8 cellular contexts compared by ENCODE assay signal in the genomic region with DNA sequence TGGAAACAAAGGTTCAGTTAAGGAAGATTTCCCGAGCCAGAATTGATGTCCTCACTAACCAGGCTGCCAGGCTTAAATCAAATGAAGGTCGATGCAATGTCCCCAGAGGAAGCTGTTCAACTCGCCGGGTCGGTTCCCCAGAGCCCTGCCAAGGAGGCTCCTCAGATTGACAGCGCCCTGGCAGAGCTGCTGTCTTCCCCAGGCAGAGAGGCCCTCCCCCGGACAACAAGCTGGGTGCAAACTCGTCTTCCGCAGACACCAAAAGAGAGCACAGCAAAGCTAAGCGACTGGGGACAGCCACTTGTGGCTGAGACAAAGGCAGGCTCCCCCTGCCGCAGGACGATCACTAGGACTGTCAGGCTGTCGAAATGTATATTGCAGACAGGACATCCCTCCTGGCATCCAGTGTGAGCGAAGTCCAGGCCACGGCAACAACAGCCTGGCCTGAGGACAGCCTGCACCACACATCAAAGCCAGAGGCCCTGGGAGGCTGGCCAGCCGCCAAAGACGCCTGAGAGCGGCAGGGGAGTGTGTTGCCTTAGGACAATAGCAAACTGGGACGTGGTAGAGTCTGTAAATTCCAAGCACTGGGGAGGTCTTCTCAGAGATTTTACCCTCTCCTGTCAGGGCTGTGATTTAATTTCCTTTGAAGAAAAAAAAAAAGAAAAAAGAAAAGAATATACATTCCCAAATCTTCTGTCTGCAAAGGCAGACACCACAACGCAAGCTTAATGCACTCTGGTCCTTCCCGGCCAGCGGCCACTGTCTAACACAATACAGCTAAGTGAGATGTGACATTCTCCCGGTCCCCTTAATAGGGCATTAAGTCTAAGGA.
DNase-seq lines count a peak whose midpoint lies in the region; ATAC-seq and TF ChIP-seq lines count a peak whose summit lies in the region.

No MANE protein-coding gene starts in this region.

- peak overlapping the region; percentile 95 for H3K27ac ChIP-seq in mesenchymal stem cell (ENCODE audit: low read length, poor library complexity, severe bottlenecking)

- H3K36me3 Mint-ChIP-seq in activated CD8-positive, alpha-beta T cell treated with anti-CD3 and anti-CD28 coated beads for 36 hours (ENCODE audit: low read depth) = peaks cover 13% of the 10 kb centered on the region

- no peaks in the 10 kb centered on the region for H3K9me3 Mint-ChIP-seq in activated CD8-positive, alpha-beta T cell treated with anti-CD3 and anti-CD28 coated beads for 36 hours
- no peaks in the 10 kb centered on the region for H3K9me3 Mint-ChIP-seq in stimulated activated naive CD8-positive, alpha-beta T cell treated with anti-CD3 and anti-CD28 coated beads, Interleukin-15, amount 100 ng/mL, for 72 hours

- intact Hi-C loops in activated CD8-positive, alpha-beta T cell treated with anti-CD3 and anti-CD28 coated beads for 36 hours (cut with micrococcal nuclease) = loop anchor here (5.0 kb wide), 1 partner anchor 64 kb away; no protein-coding TSS in a partner anchor

- in situ Hi-C loops in G401 (cut with HindIII; ENCODE audit: low sequenced_read_pairs) = no loop called here

- no peaks in the 10 kb centered on the region for H3K27me3 ChIP-seq in endocrine pancreas (ENCODE audit: control insufficient read depth, insufficient read depth, low read length)
- no peaks in the 10 kb centered on the region for H3K27me3 ChIP-seq in mesenchymal stem cell (ENCODE audit: control insufficient read depth in 1 of 2, insufficient read depth in 1 of 2, low read length in 2 of 2)

- TF ChIP-seq CTCF in activated CD8-positive, alpha-beta T cell treated with anti-CD3 and anti-CD28 coated beads for 36 hours (IDR thresholded peaks at IDR 0.05) = no peak

- H3K27ac Mint-ChIP-seq in activated CD8-positive, alpha-beta T cell treated with anti-CD3 and anti-CD28 coated beads for 36 hours = peak overlapping the region; percentile 92
- H3K27ac Mint-ChIP-seq in stimulated activated naive CD8-positive, alpha-beta T cell treated with anti-CD3 and anti-CD28 coated beads, Interleukin-15, amount 100 ng/mL, for 72 hours = peak overlapping the region; percentile 42 to 97

- no peak overlapping the region for H2AFZ ChIP-seq in mesenchymal stem cell (ENCODE audit: low read depth, low read length)

- H4K91ac ChIP-seq in mesenchymal stem cell (ENCODE audit: low read length) = peak overlapping the region; percentile 91

- peak overlapping the region; percentile 33 for H2AK5ac ChIP-seq in mesenchymal stem cell (ENCODE audit: low read length, severe bottlenecking)

- H3K4me2 ChIP-seq in mesenchymal stem cell (ENCODE audit: low read length, poor library complexity, severe bottlenecking) = peak overlapping the region; percentile 61

- peak overlapping the region; percentile 75 for H3K4me3 ChIP-seq in endocrine pancreas (ENCODE audit: control insufficient read depth, insufficient read depth, low read length)
- peak overlapping the region; percentile 33 to 67 for H3K4me3 ChIP-seq in mesenchymal stem cell (ENCODE audit: insufficient read depth in 1 of 2, low read depth in 1 of 2, low read length in 2 of 2)

- H3K9me3 ChIP-seq in endocrine pancreas (ENCODE audit: control insufficient read depth, low read length) (no peaks in the 10 kb centered on the region), mesenchymal stem cell (ENCODE audit: control insufficient read depth, low read length) (no peaks in the 10 kb centered on the region)

- H3K4me1 ChIP-seq in endocrine pancreas (ENCODE audit: control insufficient read depth, insufficient read depth, low read length) = peaks cover 53% of the 10 kb centered on the region
- peaks cover 13% of the 10 kb centered on the region for H3K4me1 ChIP-seq in mesenchymal stem cell (ENCODE audit: control insufficient read depth, insufficient read depth, low read depth, low read length)

- no peak overlapping the region for H3K14ac ChIP-seq in mesenchymal stem cell (ENCODE audit: low read length in 2 of 2)

- no peaks in the 10 kb centered on the region for H3K27me3 Mint-ChIP-seq in activated CD8-positive, alpha-beta T cell treated with anti-CD3 and anti-CD28 coated beads for 36 hours
- no peaks in the 10 kb centered on the region for H3K27me3 Mint-ChIP-seq in stimulated activated naive CD8-positive, alpha-beta T cell treated with anti-CD3 and anti-CD28 coated beads, Interleukin-15, amount 100 ng/mL, for 72 hours

- peak overlapping the region; percentile 65 for H2BK15ac ChIP-seq in mesenchymal stem cell (ENCODE audit: low read depth, poor library complexity, severe bottlenecking)

- CTCF ChIA-PET in activated CD8-positive, alpha-beta T cell treated with anti-CD3 and anti-CD28 coated beads for 36 hours (lab: Charles Lee) = interaction anchor here (0.7 to 1.1 kb wide), 3 partner anchors 10 to 26 kb away, joined by 3 to 4 read pairs (median 3); no protein-coding TSS in a partner anchor

- H2BK5ac ChIP-seq in mesenchymal stem cell (ENCODE audit: low read depth, low read length, poor library complexity, severe bottlenecking) = no peak overlapping the region

- 9% methylated on average over 23 of the region's 23 CpGs for WGBS in mesenchymal stem cell

- H4K8ac ChIP-seq in mesenchymal stem cell (ENCODE audit: low read length) = peak overlapping the region; percentile 85

- H3K23ac ChIP-seq in mesenchymal stem cell (ENCODE audit: low read length in 2 of 2) = no peak overlapping the region

- peak overlapping the region; percentile 58 to 67 for H3K18ac ChIP-seq in mesenchymal stem cell (ENCODE audit: low read depth in 1 of 2, low read length in 2 of 2)

- H3K4me1 Mint-ChIP-seq in activated CD8-positive, alpha-beta T cell treated with anti-CD3 and anti-CD28 coated beads for 36 hours (ENCODE audit: low read depth) = peaks cover 88% of the 10 kb centered on the region
- peaks cover 98% of the 10 kb centered on the region for H3K4me1 Mint-ChIP-seq in stimulated activated naive CD8-positive, alpha-beta T cell treated with anti-CD3 and anti-CD28 coated beads, Interleukin-15, amount 100 ng/mL, for 72 hours

- peak; percentile 29 for ATAC-seq in activated CD8-positive, alpha-beta T cell treated with anti-CD3 and anti-CD28 coated beads for 36 hours
- peak; percentile 44 for ATAC-seq in stimulated activated naive CD8-positive, alpha-beta T cell treated with anti-CD3 and anti-CD28 coated beads, Interleukin-15, amount 100 ng/mL, for 72 hours
- no peak for ATAC-seq in HG02642 (IDR thresholded peaks at IDR 0.05; ENCODE audit: poor library complexity, unreplicated experiment)

- peak overlapping the region; percentile 86 for H2BK120ac ChIP-seq in mesenchymal stem cell (ENCODE audit: low read depth, low read length)

- H3K4ac ChIP-seq in mesenchymal stem cell (ENCODE audit: low read depth in 1 of 2, low read length in 2 of 2) = peak overlapping the region; percentile 78 to 94

- peaks cover 5% of the 10 kb centered on the region for H3K79me1 ChIP-seq in mesenchymal stem cell (replicated peaks; ENCODE audit: low read length, poor library complexity, severe bottlenecking)

- DNase-seq in G401 (ENCODE audit: low spot score) = peak; percentile 93
- peak; percentile 34 for DNase-seq in NCI-H2029 treated with DMSO at 0.1 percent for 48 hours (lab: John Stamatoyannopoulos, UW)
- peak; percentile 71 for DNase-seq in activated CD8-positive, alpha-beta T cell treated with anti-CD3 and anti-CD28 coated beads for 36 hours
- DNase-seq in mesenchymal stem cell = peak; percentile 90
- peak; percentile 48 to 59 for DNase-seq in stimulated activated naive CD8-positive, alpha-beta T cell treated with anti-CD3 and anti-CD28 coated beads, Interleukin-15, amount 100 ng/mL, for 72 hours
- DNase-seq in SIG-M5 treated with dmso at 0.1 percent for 504 hours (lab: John Stamatoyannopoulos, UW; ENCODE audit: unreplicated experiment) = no peak

- H2BK12ac ChIP-seq in mesenchymal stem cell (ENCODE audit: low read length in 2 of 2) = peak overlapping the region; percentile 44 to 77

- POLR2A ChIA-PET in activated CD8-positive, alpha-beta T cell treated with anti-CD3 and anti-CD28 coated beads for 36 hours (lab: Charles Lee) = interaction anchor here (0.6 to 2.0 kb wide), 10 partner anchors 9 to 152 kb away, joined by 3 to 7 read pairs (median 3); partner anchors contain the start of gene HIVEP2

- H3K9ac ChIP-seq in endocrine pancreas (ENCODE audit: control insufficient read depth, insufficient read depth, low read length) (peak overlapping the region; percentile 95), mesenchymal stem cell (ENCODE audit: low read length) (peak overlapping the region; percentile 83)

- H3K4me3 Mint-ChIP-seq in activated CD8-positive, alpha-beta T cell treated with anti-CD3 and anti-CD28 coated beads for 36 hours = peak overlapping the region; percentile 67
- H3K4me3 Mint-ChIP-seq in stimulated activated naive CD8-positive, alpha-beta T cell treated with anti-CD3 and anti-CD28 coated beads, Interleukin-15, amount 100 ng/mL, for 72 hours = peak overlapping the region; percentile 74 to 83

- H3K36me3 ChIP-seq in endocrine pancreas (ENCODE audit: control insufficient read depth, insufficient read depth, low read length) (no peaks in the 10 kb centered on the region), mesenchymal stem cell (ENCODE audit: control insufficient read depth in 1 of 2, insufficient read depth in 2 of 2, low read depth in 1 of 2, low read length in 2 of 2) (no peaks in the 10 kb centered on the region)
